1 cellular context compared by ENCODE assay signal in genomic region chr20:33945391-33946079, GRCh38.
TF ChIP-seq lines count a peak whose summit lies in the region.

No MANE protein-coding gene starts in this region.

TF ChIP-seq in HepG2, 621 proteins besides CTCF, POLR2A, EP300 and RAD21 (continued from another document and continues in another):
- TF ChIP-seq ARID5B (CRISPR knock-in tag; IDR thresholded peaks at IDR 0.05) (peak; percentile 62), ZNF451 (CRISPR knock-in tag; IDR thresholded peaks at IDR 0.05) (no peak), ZNF280D (CRISPR knock-in tag; IDR thresholded peaks at IDR 0.05) (no peak), PBX2 (CRISPR knock-in tag; IDR thresholded peaks at IDR 0.05) (no peak), BRF2 (CRISPR knock-in tag; IDR thresholded peaks at IDR 0.05) (no peak), GABPA (IDR thresholded peaks at IDR 0.05; ENCODE audit: low read depth, low read length) (no peak), GABPA (CRISPR knock-in tag; IDR thresholded peaks at IDR 0.05; ENCODE audit: low read depth) (no peak), ZNF496 (CRISPR knock-in tag; IDR thresholded peaks at IDR 0.05; ENCODE audit: insufficient replicate concordance) (no peak), RELA (CRISPR knock-in tag; IDR thresholded peaks at IDR 0.05) (no peak), ZFP36 (IDR thresholded peaks at IDR 0.05; ENCODE audit: borderline replicate concordance, low read depth, low read length, partially characterized antibody) (no peak), TCF7 (IDR thresholded peaks at IDR 0.05; ENCODE audit: low read depth) (no peak), TOE1 (CRISPR knock-in tag; IDR thresholded peaks at IDR 0.05) (no peak), STAT5B (CRISPR knock-in tag; IDR thresholded peaks at IDR 0.05) (no peak), FOXK1 (CRISPR knock-in tag; IDR thresholded peaks at IDR 0.05; ENCODE audit: borderline replicate concordance, low read depth) (0 out of 2 replicates have a peak, but pooled peaks have one; percentile 36), NKX3-1 (CRISPR knock-in tag; IDR thresholded peaks at IDR 0.05) (no peak), KLF16 (CRISPR knock-in tag; IDR thresholded peaks at IDR 0.05) (peak in 1 of 2 experiments; percentile 24; a peak in 1 of 4 replicates), ATF3 (CRISPR knock-in tag; IDR thresholded peaks at IDR 0.05) (0 out of 2 replicates have a peak, but pooled peaks have one; percentile 54), ZFYVE20 (CRISPR knock-in tag; IDR thresholded peaks at IDR 0.05; ENCODE audit: borderline replicate concordance, low read depth) (no peak), SOX5 (CRISPR knock-in tag; IDR thresholded peaks at IDR 0.05; ENCODE audit: borderline replicate concordance) (peak; percentile 76; the same call in 1 of the 2 replicates), RXRA (CRISPR knock-in tag; IDR thresholded peaks at IDR 0.05) (no peak), CENPX (CRISPR knock-in tag; IDR thresholded peaks at IDR 0.05) (no peak), ZNF567 (CRISPR knock-in tag; IDR thresholded peaks at IDR 0.05; ENCODE audit: borderline replicate concordance) (no peak), HOXA5 (CRISPR knock-in tag; IDR thresholded peaks at IDR 0.05) (no peak), KLF13 (CRISPR knock-in tag; IDR thresholded peaks at IDR 0.05) (no peak), TRIM22 (IDR thresholded peaks at IDR 0.05) (no peak), GRHL1 (CRISPR knock-in tag; conservative IDR thresholded peaks at IDR 0.05) (no peak), ZNF576 (CRISPR knock-in tag; IDR thresholded peaks at IDR 0.05) (no peak), MBD4 (IDR thresholded peaks at IDR 0.05; ENCODE audit: borderline replicate concordance, low read length) (no peak), KDM2A (CRISPR knock-in tag; IDR thresholded peaks at IDR 0.05; ENCODE audit: borderline replicate concordance, low read depth) (no peak), NFE2L2 (IDR thresholded peaks at IDR 0.05; ENCODE audit: low read length) (no peak), IKZF5 (CRISPR knock-in tag; IDR thresholded peaks at IDR 0.05) (no peak), CSRNP2 (CRISPR knock-in tag; conservative IDR thresholded peaks at IDR 0.05; ENCODE audit: low read depth) (no peak), ADNP (CRISPR knock-in tag; IDR thresholded peaks at IDR 0.05) (no peak), ZNF224 (CRISPR knock-in tag; IDR thresholded peaks at IDR 0.05) (no peak), FOSL2 (CRISPR knock-in tag; IDR thresholded peaks at IDR 0.05) (peak; percentile 83), SNAPC4 (CRISPR knock-in tag; IDR thresholded peaks at IDR 0.05) (no peak), SOX6 (IDR thresholded peaks at IDR 0.05) (no peak), SOX6 (CRISPR knock-in tag; IDR thresholded peaks at IDR 0.05) (peak; percentile 49), ARID2 (CRISPR knock-in tag; IDR thresholded peaks at IDR 0.05; ENCODE audit: borderline replicate concordance) (no peak), CHD2 (IDR thresholded peaks at IDR 0.05; ENCODE audit: low read depth, low read length) (no peak)
